ENCODE assay signal across 18 cellular contexts in genomic region chr17:73594025-73594424, GRCh38. TPM values are rescaled to one million over a fixed set of nuclear protein-coding genes. Genes with fewer than 3 reads are reported as not detected.
DNase-seq lines count a peak whose midpoint lies in the region; ATAC-seq and TF ChIP-seq lines count a peak whose summit lies in the region.
"Had no signal": no experiment of that assay in that cellular context is flagged by ENCODE, and none has a peak within 500 bp of the region (broad histone marks: within the 10 kb centered on the region; RNA-seq: fewer than 3 reads in every experiment).

No MANE protein-coding gene starts in this region.

- POLR2A ChIA-PET in activated CD4-positive, alpha-beta T cell treated with anti-CD3 and anti-CD28 coated beads, Interleukin-2, amount 10 ng/mL, durations not matched to agents 7 days and 5 days (lab: Charles Lee), result no interaction called here

- CTCF ChIA-PET in activated CD4-positive, alpha-beta T cell treated with anti-CD3 and anti-CD28 coated beads, Interleukin-2, amount 10 ng/mL, durations not matched to agents 7 days and 5 days (lab: Charles Lee), result interaction anchor here (0.9 kb wide), 1 partner anchor 9 kb away, joined by 3 read pairs; no protein-coding TSS in a partner anchor

- peaks cover 66% of the 10 kb centered on the region for H3K4me1 Mint-ChIP-seq in activated CD4-positive, alpha-beta T cell treated with anti-CD3 and anti-CD28 coated beads, Interleukin-2, amount 10 ng/mL, durations not matched to agents 7 days and 5 days
- peaks cover 26% of the 10 kb centered on the region for H3K4me1 Mint-ChIP-seq in activated T-helper 17 cell treated with anti-CD3 and anti-CD28 coated beads, Interleukin-2, amount 50 U/mL, for 72 hours
- H3K4me1 Mint-ChIP-seq in nephron progenitor cell, result peaks cover 58% of the 10 kb centered on the region

- H3K27ac Mint-ChIP-seq in activated CD4-positive, alpha-beta T cell treated with anti-CD3 and anti-CD28 coated beads, Interleukin-2, amount 10 ng/mL, durations not matched to agents 7 days and 5 days, result peak overlapping the region; percentile 94
- H3K27ac Mint-ChIP-seq in activated T-helper 17 cell treated with anti-CD3 and anti-CD28 coated beads, Interleukin-2, amount 50 U/mL, for 72 hours, result peak overlapping the region; percentile 88
- no peak overlapping the region for H3K27ac Mint-ChIP-seq in nephron progenitor cell

- TF ChIP-seq CTCF in nephron progenitor cell (IDR thresholded peaks at IDR 0.05) (no peak), GM20000 (IDR thresholded peaks at IDR 0.05; ENCODE audit: extremely low read depth, missing control alignments) (no peak)

- H3K9me3 Mint-ChIP-seq in activated CD4-positive, alpha-beta T cell treated with anti-CD3 and anti-CD28 coated beads, Interleukin-2, amount 10 ng/mL, durations not matched to agents 7 days and 5 days, result no peaks in the 10 kb centered on the region
- H3K9me3 Mint-ChIP-seq in activated T-helper 17 cell treated with anti-CD3 and anti-CD28 coated beads, Interleukin-2, amount 50 U/mL, for 72 hours, result no peaks in the 10 kb centered on the region
- H3K9me3 Mint-ChIP-seq in nephron progenitor cell, result no peaks in the 10 kb centered on the region
- H3K9me3 Mint-ChIP-seq: activated T-cell treated with anti-CD3 and anti-CD28 coated beads, Interleukin-2, amount 50 U/mL, for 4 hours had no signal

- H3K36me3 Mint-ChIP-seq in activated CD4-positive, alpha-beta T cell treated with anti-CD3 and anti-CD28 coated beads, Interleukin-2, amount 10 ng/mL, durations not matched to agents 7 days and 5 days (ENCODE audit: low read depth), result peaks cover 2% of the 10 kb centered on the region
- H3K36me3 Mint-ChIP-seq in activated T-helper 17 cell treated with anti-CD3 and anti-CD28 coated beads, Interleukin-2, amount 50 U/mL, for 72 hours (ENCODE audit: low read depth), result no peaks in the 10 kb centered on the region
- H3K36me3 Mint-ChIP-seq in nephron progenitor cell (ENCODE audit: low read depth), result no peaks in the 10 kb centered on the region

- no peak for ATAC-seq in activated T-helper 17 cell treated with anti-CD3 and anti-CD28 coated beads, Interleukin-2, amount 50 U/mL, for 72 hours (replicated peaks)
- ATAC-seq in HG03432 (IDR thresholded peaks at IDR 0.05; ENCODE audit: unreplicated experiment) (no peak), GM19455 (IDR thresholded peaks at IDR 0.05; ENCODE audit: unreplicated experiment) (no peak)
- ATAC-seq: activated T-cell treated with anti-CD3 and anti-CD28 coated beads, Interleukin-2, amount 50 U/mL, for 4 hours; heart left ventricle had no signal

- no peak overlapping the region for H3K4me3 Mint-ChIP-seq in activated CD4-positive, alpha-beta T cell treated with anti-CD3 and anti-CD28 coated beads, Interleukin-2, amount 10 ng/mL, durations not matched to agents 7 days and 5 days
- no peak overlapping the region for H3K4me3 Mint-ChIP-seq in activated T-helper 17 cell treated with anti-CD3 and anti-CD28 coated beads, Interleukin-2, amount 50 U/mL, for 72 hours
- no peak overlapping the region for H3K4me3 Mint-ChIP-seq in nephron progenitor cell
- H3K4me3 Mint-ChIP-seq: activated T-cell treated with anti-CD3 and anti-CD28 coated beads, Interleukin-2, amount 50 U/mL, for 4 hours had no signal

- no peak for DNase-seq in activated CD4-positive, alpha-beta T cell treated with anti-CD3 and anti-CD28 coated beads, Interleukin-2, amount 10 ng/mL, durations not matched to agents 7 days and 5 days
- no peak for DNase-seq in activated CD4-positive, alpha-beta T cell treated with anti-CD3 and anti-CD28 coated beads for 4 hours
- DNase-seq in ELF-1 (ENCODE audit: low read depth, low spot score) (peak; percentile 51), nephron progenitor cell (peak; percentile 49), GM20000 (ENCODE audit: low spot score) (no peak)
- DNase-seq: activated CD4-positive, alpha-beta T cell treated with anti-CD3 and anti-CD28 coated beads, Interleukin-2, amount 50 U/mL, for 4 hours; activated T-cell treated with anti-CD3 and anti-CD28 coated beads, Interleukin-2, amount 50 U/mL, for 4 hours; adrenal gland; colonic mucosa; heart left ventricle; IMR-90; NCI-H2171 treated with DMSO at 0.1 percent for 48 hours; NCI-H526 treated with DMSO at 0.1 percent for 48 hours; SHP77 treated with DMSO at 0.1 percent for 48 hours; stimulated activated CD8-positive, alpha-beta memory T cell treated with anti-CD3 and anti-CD28 coated beads, Interleukin-4, amount 100 ng/mL, for 48 hours had no signal

- H3K27me3 Mint-ChIP-seq in activated CD4-positive, alpha-beta T cell treated with anti-CD3 and anti-CD28 coated beads, Interleukin-2, amount 10 ng/mL, durations not matched to agents 7 days and 5 days, result no peaks in the 10 kb centered on the region
- no peaks in the 10 kb centered on the region for H3K27me3 Mint-ChIP-seq in activated T-helper 17 cell treated with anti-CD3 and anti-CD28 coated beads, Interleukin-2, amount 50 U/mL, for 72 hours
- peaks cover 26% of the 10 kb centered on the region for H3K27me3 Mint-ChIP-seq in nephron progenitor cell (ENCODE audit: low read depth, poor library complexity)

RNA-seq across cellular contexts. Expression of gene SDK2, which starts 50.2 kb away (rescaled TPM):
- 10 to 100 TPM; 10.5 to 11.9 TPM for total RNA-seq in activated CD4-positive, alpha-beta T cell treated with anti-CD3 and anti-CD28 coated beads, Interleukin-2, amount 10 ng/mL, durations not matched to agents 7 days and 5 days
- under 1 TPM; 0.19 to 0.26 TPM for total RNA-seq in activated T-helper 17 cell treated with anti-CD3 and anti-CD28 coated beads, Interleukin-2, amount 50 U/mL, for 72 hours

Comparison
In these comparisons a context has a peak if more than half of its experiments do, and no peak if none do; other contexts are left out.
1. DNase-seq: peak in ELF-1 (single experiment) and nephron progenitor cell (single experiment); none in activated CD4-positive, alpha-beta T cell treated with anti-CD3 and anti-CD28 coated beads, Interleukin-2, amount 10 ng/mL, durations not matched to agents 7 days and 5 days (single experiment), activated CD4-positive, alpha-beta T cell treated with anti-CD3 and anti-CD28 coated beads for 4 hours (0 of 2) and GM20000 (single experiment).
2. RNA of gene SDK2, which starts 50.2 kb away (total RNA-seq): 10.5 to 11.9 TPM in activated CD4-positive, alpha-beta T cell treated with anti-CD3 and anti-CD28 coated beads, Interleukin-2, amount 10 ng/mL, durations not matched to agents 7 days and 5 days; 0.19 to 0.26 TPM in activated T-helper 17 cell treated with anti-CD3 and anti-CD28 coated beads, Interleukin-2, amount 50 U/mL, for 72 hours; every median in the first group is over 4 times any median in the second.